In the genomic region with DNA sequence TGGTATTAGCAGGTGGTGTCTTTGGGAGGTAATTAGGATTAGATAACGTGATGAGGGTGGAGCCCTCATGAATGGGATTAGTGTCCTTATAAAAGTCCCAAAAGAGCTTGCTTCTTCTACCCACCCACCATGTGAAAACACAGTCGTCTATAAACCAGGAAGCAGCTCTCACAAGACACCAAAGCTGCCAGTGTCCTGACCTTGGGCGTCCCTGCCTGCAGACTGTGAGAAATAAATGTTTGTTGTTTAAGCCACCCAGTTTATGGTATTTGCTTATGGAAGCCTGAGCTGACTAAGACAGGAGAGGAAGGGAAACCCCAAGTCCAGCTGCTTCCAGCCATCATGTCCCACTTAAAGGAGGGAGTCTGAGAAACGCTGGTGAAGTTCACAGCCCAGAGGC, we compare ENCODE assay signal across 15 cellular contexts. TPM values are rescaled to one million over a fixed set of nuclear protein-coding genes. Genes with fewer than 3 reads are reported as not detected.
DNase-seq lines count a peak whose midpoint lies in the region; ATAC-seq and TF ChIP-seq lines count a peak whose summit lies in the region.
"Had no signal": no experiment of that assay in that cellular context is flagged by ENCODE, and none has a peak within 500 bp of the region (broad histone marks: within the 10 kb centered on the region; RNA-seq: fewer than 3 reads in every experiment).

No MANE protein-coding gene starts in this region.

- H3K9me3 Mint-ChIP-seq in progenitor cell of endocrine pancreas (ENCODE audit: low read depth), result peaks cover 13% of the 10 kb centered on the region
- peaks cover 0 to 11% (median 4%) of the 10 kb centered on the region in 11 donors for H3K9me3 Mint-ChIP-seq in naive thymus-derived CD4-positive, alpha-beta T cell
- H3K9me3 Mint-ChIP-seq: stimulated activated memory B cell treated with anti-CD40 and anti-IgM and Interleukin-4, amounts not matched to agents 10 μg/mL and 1 μg/mL and 100 μg/mL, for 72 hours had no signal

- H3K27ac ChIP-seq in naive thymus-derived CD4-positive, alpha-beta T cell (ENCODE audit: low read depth, low read length), result no peak overlapping the region
- H3K27ac ChIP-seq: BLaER1 had no signal

- H3K27ac Mint-ChIP-seq in progenitor cell of endocrine pancreas, result peak overlapping the region; percentile 86
- H3K27ac Mint-ChIP-seq in naive thymus-derived CD4-positive, alpha-beta T cell, result no peak overlapping the region
- H3K27ac Mint-ChIP-seq: stimulated activated memory B cell treated with anti-CD40 and anti-IgM and Interleukin-4, amounts not matched to agents 10 μg/mL and 1 μg/mL and 100 μg/mL, for 72 hours had no signal

- no peaks in the 10 kb centered on the region for H3K27me3 ChIP-seq in naive thymus-derived CD4-positive, alpha-beta T cell (ENCODE audit: control insufficient read depth in 2 of 2, insufficient read depth in 2 of 2, low read length in 2 of 2)
- H3K27me3 ChIP-seq: BLaER1 had no signal

- intact Hi-C loops in Right ventricle myocardium superior (cut with DNase I), result no loop called here
- intact Hi-C loops in naive thymus-derived CD4-positive, alpha-beta T cell (cut with micrococcal nuclease), result no loop called here

- DNase-seq in NCI-H774 (lab: John Stamatoyannopoulos, UW) (peak; percentile 79), Right ventricle myocardium superior (no peak), progenitor cell of endocrine pancreas (ENCODE audit: low spot score, unreplicated experiment) (no peak), RKO (ENCODE audit: low spot score) (no peak)
- no peak for DNase-seq in naive thymus-derived CD4-positive, alpha-beta T cell
- no peak for DNase-seq in stimulated activated CD4-positive, alpha-beta T cell treated with anti-CD3 and anti-CD28 coated beads, Interleukin-12 subunit alpha, Interleukin-12 subunit beta, amount 100 ng/mL, for 4 hours
- DNase-seq: activated T-cell treated with anti-CD3 and anti-CD28 coated beads, Interleukin-2, amount 50 U/mL, for 4 hours; amniotic stem cell; EL; HCEC 1CT; stimulated activated CD4-positive, alpha-beta T cell treated with anti-CD3 and anti-CD28 coated beads, Interleukin-4, amount 100 ng/mL, for 4 hours had no signal

- TF ChIP-seq CTCF in progenitor cell of endocrine pancreas (IDR thresholded peaks at IDR 0.05; ENCODE audit: unreplicated experiment), result no peak

- H3K4me3 Mint-ChIP-seq in progenitor cell of endocrine pancreas (ENCODE audit: low read depth), result no peak overlapping the region
- H3K4me3 Mint-ChIP-seq in naive thymus-derived CD4-positive, alpha-beta T cell, result no peak overlapping the region
- H3K4me3 Mint-ChIP-seq: activated T-cell treated with anti-CD3 and anti-CD28 coated beads, Interleukin-2, amount 50 U/mL, for 4 hours; stimulated activated memory B cell treated with anti-CD40 and anti-IgM and Interleukin-4, amounts not matched to agents 10 μg/mL and 1 μg/mL and 100 μg/mL, for 72 hours had no signal

- peaks cover 21% of the 10 kb centered on the region for H3K4me1 Mint-ChIP-seq in progenitor cell of endocrine pancreas (ENCODE audit: low read depth)
- peaks cover 2 to 39% (median 26%) of the 10 kb centered on the region in 7 donors for H3K4me1 Mint-ChIP-seq in naive thymus-derived CD4-positive, alpha-beta T cell

- H3K36me3 ChIP-seq in naive thymus-derived CD4-positive, alpha-beta T cell (ENCODE audit: control insufficient read depth in 2 of 3, insufficient read depth in 3 of 3, low read length in 3 of 3), result peaks cover 0 to 57% (median 6%) of the 10 kb centered on the region in 3 experiments

- no peaks in the 10 kb centered on the region for H3K4me1 ChIP-seq in naive thymus-derived CD4-positive, alpha-beta T cell (ENCODE audit: control insufficient read depth in 2 of 2, insufficient read depth in 2 of 2, low read length in 2 of 2)
- H3K4me1 ChIP-seq: BLaER1 had no signal

- H3K36me3 Mint-ChIP-seq in progenitor cell of endocrine pancreas (ENCODE audit: insufficient read depth), result peaks cover 57% of the 10 kb centered on the region
- peaks cover 33 to 75% (median 63%) of the 10 kb centered on the region in 5 donors for H3K36me3 Mint-ChIP-seq in naive thymus-derived CD4-positive, alpha-beta T cell

- H3K27me3 Mint-ChIP-seq in progenitor cell of endocrine pancreas, result no peaks in the 10 kb centered on the region
- no peaks in the 10 kb centered on the region for H3K27me3 Mint-ChIP-seq in naive thymus-derived CD4-positive, alpha-beta T cell
- H3K27me3 Mint-ChIP-seq: stimulated activated memory B cell treated with anti-CD40 and anti-IgM and Interleukin-4, amounts not matched to agents 10 μg/mL and 1 μg/mL and 100 μg/mL, for 72 hours had no signal

- H3K4me3 ChIP-seq in naive thymus-derived CD4-positive, alpha-beta T cell (ENCODE audit: low read length), result no peak overlapping the region
- H3K4me3 ChIP-seq: BLaER1 had no signal

- no peaks in the 10 kb centered on the region for H3K9me3 ChIP-seq in naive thymus-derived CD4-positive, alpha-beta T cell (ENCODE audit: control insufficient read depth in 2 of 3, low read length in 3 of 3)

- peak; percentile 83 for ATAC-seq in GM18907 (IDR thresholded peaks at IDR 0.05; ENCODE audit: unreplicated experiment)
- peak; percentile 66 for ATAC-seq in Right ventricle myocardium superior (ENCODE audit: poor library complexity)
- no peak for ATAC-seq in naive thymus-derived CD4-positive, alpha-beta T cell
- ATAC-seq in HG02970 (IDR thresholded peaks at IDR 0.05; ENCODE audit: low FRiP score, unreplicated experiment), result no peak
- ATAC-seq: activated T-cell treated with anti-CD3 and anti-CD28 coated beads, Interleukin-2, amount 50 U/mL, for 4 hours; stimulated activated memory B cell treated with anti-CD40 and anti-IgM and Interleukin-4, amounts not matched to agents 10 μg/mL and 1 μg/mL and 100 μg/mL, for 72 hours had no signal

- POLR2A ChIA-PET in naive thymus-derived CD4-positive, alpha-beta T cell (lab: Charles Lee), result no interaction called here

- CTCF ChIA-PET in naive thymus-derived CD4-positive, alpha-beta T cell (lab: Charles Lee), result no interaction called here

RNA-seq across cellular contexts. Expression of gene ADI1, which starts 13.6 kb away (rescaled TPM):
- total RNA-seq in Right ventricle myocardium superior, result 141 TPM
- total RNA-seq in progenitor cell of endocrine pancreas, result 41.8 and 46.6 TPM in 2 replicates
- total RNA-seq in naive thymus-derived CD4-positive, alpha-beta T cell, result 10 to 100 TPM; 26.4 to 41.7 (median 39.3) TPM
- 10 to 100 TPM; 60.9 to 73.3 TPM for polyA plus RNA-seq in naive thymus-derived CD4-positive, alpha-beta T cell

RNA-seq across cellular contexts. Expression of gene RNASEH1, which starts 52.4 kb away (rescaled TPM):
- 20.8 TPM for total RNA-seq in Right ventricle myocardium superior
- 18.5 and 21.8 TPM in 2 replicates for total RNA-seq in progenitor cell of endocrine pancreas
- total RNA-seq in naive thymus-derived CD4-positive, alpha-beta T cell, result 10 to 100 TPM; 17.6 to 31.2 (median 23.4) TPM
- polyA plus RNA-seq in naive thymus-derived CD4-positive, alpha-beta T cell, result 10 to 100 TPM; 31.1 to 37.6 TPM

Comparison
In these comparisons a context has a peak if more than half of its experiments do, and no peak if none do; other contexts are left out.
1. ATAC-seq: peak in GM18907 (single experiment) and Right ventricle myocardium superior (single experiment); none in naive thymus-derived CD4-positive, alpha-beta T cell (single experiment) and HG02970 (single experiment).